Comparison of ENCODE assay signal across 8 cellular contexts in genomic region chr17:17590141-17590735, GRCh38.
A peak's percentile ranks its signal among the peaks of the same experiment; 100 is the strongest.
DNase-seq lines count a peak whose midpoint lies in the region; ATAC-seq and TF ChIP-seq lines count a peak whose summit lies in the region.

No MANE protein-coding gene starts in this region.

- TF ChIP-seq CTCF in DOHH2 (IDR thresholded peaks at IDR 0.05; ENCODE audit: low read depth, low read length, poor library complexity, severe bottlenecking) = no peak
- TF ChIP-seq CTCF in parathyroid adenoma (IDR thresholded peaks at IDR 0.05) = no peak

- H3F3A ChIP-seq in DOHH2 (ENCODE audit: control insufficient read depth, insufficient read depth) = peaks cover 5% of the 10 kb centered on the region; the same call in 1 of the 2 replicates

- no peak for ATAC-seq in GM19324 (IDR thresholded peaks at IDR 0.05; ENCODE audit: low FRiP score, unreplicated experiment)

- DNase-seq in NCI-H69 (lab: John Stamatoyannopoulos, UW) (peak; percentile 30), NCI-H187 treated with DMSO at 0.1 percent for 48 hours (lab: John Stamatoyannopoulos, UW) (no peak), activated gamma-delta T cell (lab: John Stamatoyannopoulos, UW) (no peak), NCI-H1048 (lab: John Stamatoyannopoulos, UW) (no peak)
- no peak for DNase-seq in effector memory CD4-positive, alpha-beta T cell

- H3K9me2 ChIP-seq in DOHH2 (replicated peaks; ENCODE audit: control insufficient read depth, low read length) = no peaks in the 10 kb centered on the region

- H3K4me3 ChIP-seq in DOHH2 (ENCODE audit: low read length) (peak overlapping the region; percentile 98), parathyroid adenoma (ENCODE audit: low read depth, low read length) (peak overlapping the region; percentile 72)
- peak overlapping the region; percentile 76 for H3K4me3 ChIP-seq in effector memory CD4-positive, alpha-beta T cell (ENCODE audit: insufficient read depth, low read depth, low read length, poor library complexity, severe bottlenecking)

- no peaks in the 10 kb centered on the region; the same call in 1 of the 2 replicates for H3K36me3 ChIP-seq in DOHH2 (ENCODE audit: control insufficient read depth, low read length)
- H3K36me3 ChIP-seq in effector memory CD4-positive, alpha-beta T cell (ENCODE audit: control insufficient read depth, insufficient read depth, low read length) = no peaks in the 10 kb centered on the region
- no peaks in the 10 kb centered on the region for H3K36me3 ChIP-seq in parathyroid adenoma (ENCODE audit: control insufficient read depth, insufficient read depth, low read length)

- H3K79me2 ChIP-seq in DOHH2 (ENCODE audit: control insufficient read depth, low read length) (peaks cover 31% of the 10 kb centered on the region), parathyroid adenoma (no peaks in the 10 kb centered on the region)

- no peaks in the 10 kb centered on the region for H3K9me3 ChIP-seq in DOHH2 (ENCODE audit: control insufficient read depth, insufficient read depth, low read length)
- H3K9me3 ChIP-seq in effector memory CD4-positive, alpha-beta T cell (ENCODE audit: control insufficient read depth, low read length) = no peaks in the 10 kb centered on the region
- H3K9me3 ChIP-seq in parathyroid adenoma (ENCODE audit: control insufficient read depth, low read length) = no peaks in the 10 kb centered on the region

- H3K27me3 ChIP-seq in DOHH2 (ENCODE audit: control insufficient read depth, low read length) = no peaks in the 10 kb centered on the region
- no peaks in the 10 kb centered on the region for H3K27me3 ChIP-seq in effector memory CD4-positive, alpha-beta T cell (replicated peaks; ENCODE audit: control insufficient read depth, insufficient read depth, low read length, poor library complexity, severe bottlenecking)
- no peaks in the 10 kb centered on the region for H3K27me3 ChIP-seq in parathyroid adenoma (ENCODE audit: control insufficient read depth, insufficient read depth, low read length)

- H3K4me1 ChIP-seq in DOHH2 (ENCODE audit: control insufficient read depth, low read length) = peaks cover 22% of the 10 kb centered on the region
- peaks cover 7% of the 10 kb centered on the region for H3K4me1 ChIP-seq in effector memory CD4-positive, alpha-beta T cell (ENCODE audit: control insufficient read depth, insufficient read depth, low read length, poor library complexity, severe bottlenecking)
- peaks cover 8% of the 10 kb centered on the region for H3K4me1 ChIP-seq in parathyroid adenoma

- peak overlapping the region; percentile 94 for H2AFZ ChIP-seq in parathyroid adenoma

- peak overlapping the region; percentile 81 for H3K9ac ChIP-seq in parathyroid adenoma

- H3K4me2 ChIP-seq in DOHH2 (ENCODE audit: low read length) (peak overlapping the region; percentile 83), parathyroid adenoma (ENCODE audit: low read length) (peak overlapping the region; percentile 73)

- no peak overlapping the region for H3K27ac ChIP-seq in DOHH2 (ENCODE audit: low read depth, low read length)
- no peak overlapping the region for H3K27ac ChIP-seq in effector memory CD4-positive, alpha-beta T cell (ENCODE audit: insufficient read depth, low read length, poor library complexity, severe bottlenecking)
- peak overlapping the region; percentile 87 for H3K27ac ChIP-seq in parathyroid adenoma

- H4K20me1 ChIP-seq in DOHH2 (ENCODE audit: control insufficient read depth, insufficient read depth, low read depth, low read length) = no peaks in the 10 kb centered on the region
